In the genomic region with DNA sequence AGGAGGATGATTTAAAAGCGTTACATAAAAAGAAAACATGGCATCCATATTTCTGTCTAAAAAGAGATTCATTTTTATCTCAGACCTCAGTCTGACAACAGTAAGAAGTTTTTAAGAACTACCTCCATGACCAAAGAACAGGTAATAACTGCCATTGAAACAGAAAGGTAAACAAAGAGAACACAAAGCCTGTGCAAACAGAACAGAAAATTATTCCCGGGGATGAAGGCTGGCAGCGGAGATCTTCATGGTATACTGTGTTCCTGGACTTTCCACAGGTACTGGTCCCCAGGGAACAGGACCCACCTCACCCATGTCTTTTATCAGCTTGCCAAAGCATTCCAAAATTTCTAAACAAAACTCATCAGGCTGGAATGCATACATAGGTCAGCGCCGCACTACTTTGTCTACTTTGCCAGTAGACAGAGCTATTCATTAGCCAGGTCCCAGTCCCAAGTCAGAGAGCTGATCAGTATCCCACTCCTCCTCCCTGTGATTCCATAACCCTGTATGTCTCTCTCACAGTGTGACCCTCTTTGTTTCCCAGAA, we compare ENCODE assay signal across 25 cellular contexts.
A peak's percentile ranks its signal among the peaks of the same experiment; 100 is the strongest.
DNase-seq lines count a peak whose midpoint lies in the region; ATAC-seq, FAIRE-seq and TF ChIP-seq lines count a peak whose summit lies in the region.
"Had no signal": no experiment of that assay in that cellular context is flagged by ENCODE, and none has a peak within 500 bp of the region (broad histone marks: within the 10 kb centered on the region; RNA-seq: fewer than 3 reads in every experiment).

No MANE protein-coding gene starts in this region.

- peaks cover 11% of the 10 kb centered on the region for H3K4me1 Mint-ChIP-seq in astrocyte (ENCODE audit: low read depth, unreplicated experiment)
- H3K4me1 Mint-ChIP-seq: brain, CD14-positive monocyte, neural progenitor cell had no signal

- DNase-seq in COR-L47 (lab: John Stamatoyannopoulos, UW), result peak; percentile 45
- DNase-seq in DMS53 (lab: John Stamatoyannopoulos, UW), result peak; percentile 59
- DNase-seq in astrocyte (ENCODE audit: low read depth), result peak; percentile 14
- no peak for DNase-seq in lower lobe of right lung
- DNase-seq in OCI-LY7 (ENCODE audit: low spot score), result no peak
- no peak for DNase-seq in epidermal melanocyte (ENCODE audit: insufficient read length, low spot score)
- DNase-seq in NCI-H774 (lab: John Stamatoyannopoulos, UW), result no peak
- DNase-seq: activated CD4-positive, alpha-beta T cell treated with anti-CD3 and anti-CD28 coated beads, Interleukin-2, amount 50 U/mL, for 1 hour; activated T-cell treated with anti-CD3 and anti-CD28 coated beads, Interleukin-2, amount 50 U/mL, for 48 hours; dorsolateral prefrontal cortex; GOT3; HFFc6; Kasumi-1; NCI-H1930; NCI-H345; NK-92 treated with Interleukin-12 subunit alpha and Interleukin-12 subunit beta, amount 100 ng/mL, for 24 hours; right cardiac atrium; stimulated activated CD4-positive, alpha-beta T cell treated with anti-CD3 and anti-CD28 coated beads, Interleukin-4, amount 100 ng/mL, for 1 hour had no signal

- H3K36me3 ChIP-seq in astrocyte (ENCODE audit: insufficient read depth, low read length), result no peaks in the 10 kb centered on the region
- H3K36me3 ChIP-seq in lower lobe of right lung, result no peaks in the 10 kb centered on the region
- H3K36me3 ChIP-seq in OCI-LY7 (ENCODE audit: insufficient read depth, low read length), result no peaks in the 10 kb centered on the region
- H3K36me3 ChIP-seq: neural progenitor cell had no signal

- H3K9me3 ChIP-seq in astrocyte (ENCODE audit: insufficient read depth, low read depth, low read length) (peaks cover 6% of the 10 kb centered on the region), lower lobe of right lung (no peaks in the 10 kb centered on the region), OCI-LY7 (ENCODE audit: low read length) (no peaks in the 10 kb centered on the region)

- H3K27me3 ChIP-seq in astrocyte (ENCODE audit: insufficient read depth, low read length) (no peaks in the 10 kb centered on the region), lower lobe of right lung (ENCODE audit: low read depth) (no peaks in the 10 kb centered on the region)
- H3K27me3 ChIP-seq: dorsolateral prefrontal cortex, neural progenitor cell had no signal

- H3K9me2 ChIP-seq in OCI-LY7 (ENCODE audit: insufficient read depth, low read length), result no peaks in the 10 kb centered on the region

- H3K9me3 Mint-ChIP-seq in astrocyte (ENCODE audit: unreplicated experiment), result peaks cover 6% of the 10 kb centered on the region

- no peak overlapping the region for H3K4me3 Mint-ChIP-seq in astrocyte (ENCODE audit: unreplicated experiment)
- H3K4me3 Mint-ChIP-seq: brain, CD14-positive monocyte, HFFc6, neural progenitor cell had no signal

- H3K4me2 ChIP-seq in astrocyte (ENCODE audit: low read length) (no peak overlapping the region), OCI-LY7 (ENCODE audit: low read length) (no peak overlapping the region)
- H3K4me2 ChIP-seq: neural progenitor cell had no signal

- no peak overlapping the region for H3K27ac Mint-ChIP-seq in astrocyte (ENCODE audit: unreplicated experiment)
- H3K27ac Mint-ChIP-seq: brain, CD14-positive monocyte, HFFc6, neural progenitor cell had no signal

- no peak overlapping the region for H3K4me3 ChIP-seq in astrocyte (ENCODE audit: insufficient read depth, low read depth, low read length)
- no peak overlapping the region for H3K4me3 ChIP-seq in lower lobe of right lung
- no peak overlapping the region for H3K4me3 ChIP-seq in OCI-LY7 (ENCODE audit: low read depth, low read length, poor library complexity, severe bottlenecking)
- H3K4me3 ChIP-seq: dorsolateral prefrontal cortex, lung, neural progenitor cell had no signal

- intact Hi-C loops in lower lobe of right lung (cut with DNase I), result no loop called here
- intact Hi-C loops in OCI-LY7 (cut with micrococcal nuclease; ENCODE audit: unreplicated experiment), result no loop called here

- H3K27ac ChIP-seq in astrocyte (ENCODE audit: low read depth, low read length) (no peak overlapping the region), lower lobe of right lung (peak overlapping the region; percentile 3), OCI-LY7 (ENCODE audit: low read depth, low read length, poor library complexity, severe bottlenecking) (no peak overlapping the region)
- H3K27ac ChIP-seq: dorsolateral prefrontal cortex, neural progenitor cell, parathyroid adenoma had no signal

- CTCF ChIA-PET in OCI-LY7 (lab: Charles Lee; ENCODE audit: unreplicated experiment), result interaction anchor here (0.5 kb wide), 1 partner anchor 18 kb away, joined by 3 read pairs; no protein-coding TSS in a partner anchor

- no peak for FAIRE-seq in astrocyte (lab: Jason Lieb, UNC)
- FAIRE-seq: islet of Langerhans had no signal

- no peaks in the 10 kb centered on the region for H4K20me1 ChIP-seq in astrocyte (ENCODE audit: insufficient read depth, low read length)
- no peaks in the 10 kb centered on the region for H4K20me1 ChIP-seq in OCI-LY7 (ENCODE audit: insufficient read depth, low read length)

- POLR2A ChIA-PET in OCI-LY7 (lab: Charles Lee), result interaction anchor here (0.6 kb wide), 1 partner anchor 33 kb away, joined by 3 read pairs; no protein-coding TSS in a partner anchor

- H3K36me3 Mint-ChIP-seq in astrocyte (ENCODE audit: low read depth, unreplicated experiment), result no peaks in the 10 kb centered on the region
- H3K36me3 Mint-ChIP-seq: brain, CD14-positive monocyte, neural progenitor cell had no signal

- H2AFZ ChIP-seq in astrocyte (ENCODE audit: low read depth, low read length), result no peak overlapping the region
- no peak overlapping the region for H2AFZ ChIP-seq in OCI-LY7 (ENCODE audit: low read length)
- H2AFZ ChIP-seq: neural progenitor cell, parathyroid adenoma had no signal

- TF ChIP-seq CTCF in astrocyte (IDR thresholded peaks at IDR 0.05; ENCODE audit: insufficient read depth, low read depth, low read length), result no peak
- TF ChIP-seq CTCF in lower lobe of right lung (IDR thresholded peaks at IDR 0.05), result no peak
- no peak for TF ChIP-seq CTCF in OCI-LY7 (conservative IDR thresholded peaks at IDR 0.05; ENCODE audit: low read length)

- no peaks in the 10 kb centered on the region for H3K27me3 Mint-ChIP-seq in astrocyte (ENCODE audit: low read depth, unreplicated experiment)
- H3K27me3 Mint-ChIP-seq: brain had no signal

- H3K79me2 ChIP-seq in astrocyte (ENCODE audit: insufficient read depth, low read length) (no peaks in the 10 kb centered on the region), OCI-LY7 (ENCODE audit: insufficient read depth, low read depth, low read length) (no peaks in the 10 kb centered on the region)
- H3K79me2 ChIP-seq: parathyroid adenoma had no signal

- ATAC-seq in lower lobe of right lung, result peak; percentile 37 to 88
- ATAC-seq: Panc1, right cardiac atrium had no signal

- no TSS peak for BruUV-seq in OCI-LY7 (replicated peaks; lab: Mats Ljungman, UMichigan)

- H3K4me1 ChIP-seq in astrocyte (ENCODE audit: insufficient read depth, low read length) (no peaks in the 10 kb centered on the region), lower lobe of right lung (no peaks in the 10 kb centered on the region), OCI-LY7 (ENCODE audit: insufficient read depth, low read length, poor library complexity, severe bottlenecking) (no peaks in the 10 kb centered on the region)
- H3K4me1 ChIP-seq: neural progenitor cell, parathyroid adenoma had no signal

- no peak overlapping the region for H3K9ac ChIP-seq in astrocyte (ENCODE audit: low read length)
- H3K9ac ChIP-seq: neural progenitor cell, parathyroid adenoma had no signal

Comparison
In these comparisons a context has a peak if more than half of its experiments do, and no peak if none do; other contexts are left out.
1. DNase-seq: peak in COR-L47 (single experiment), DMS53 (single experiment) and astrocyte (single experiment); none in lower lobe of right lung (single experiment), OCI-LY7 (single experiment), epidermal melanocyte (single experiment) and NCI-H774 (single experiment).